ENCODE assay signal across 2 cellular contexts in the genomic region with DNA sequence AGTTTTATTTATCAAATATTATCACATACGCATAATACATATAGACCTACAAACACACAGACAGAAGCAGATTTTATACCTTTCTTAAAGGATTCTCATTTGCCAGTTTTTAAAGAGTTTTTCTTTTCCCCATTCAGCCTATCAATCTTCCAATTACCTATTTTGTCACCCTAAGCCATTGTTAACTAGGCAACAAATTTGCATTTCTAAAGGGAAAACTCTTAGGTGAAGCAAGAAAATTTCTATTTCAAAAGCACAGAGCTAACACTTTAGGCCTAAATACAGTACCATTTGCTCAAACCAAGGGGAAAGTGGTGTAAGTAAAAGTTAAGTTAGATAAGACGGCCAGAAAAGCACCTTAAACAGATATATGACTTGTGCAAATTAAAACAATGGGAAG.
TF ChIP-seq lines count a peak whose summit lies in the region.

No MANE protein-coding gene starts in this region.

TF ChIP-seq in GM23338, 12 proteins besides CTCF, POLR2A, EP300 and RAD21 (continued from another document):
- TF ChIP-seq, protein P1, sequence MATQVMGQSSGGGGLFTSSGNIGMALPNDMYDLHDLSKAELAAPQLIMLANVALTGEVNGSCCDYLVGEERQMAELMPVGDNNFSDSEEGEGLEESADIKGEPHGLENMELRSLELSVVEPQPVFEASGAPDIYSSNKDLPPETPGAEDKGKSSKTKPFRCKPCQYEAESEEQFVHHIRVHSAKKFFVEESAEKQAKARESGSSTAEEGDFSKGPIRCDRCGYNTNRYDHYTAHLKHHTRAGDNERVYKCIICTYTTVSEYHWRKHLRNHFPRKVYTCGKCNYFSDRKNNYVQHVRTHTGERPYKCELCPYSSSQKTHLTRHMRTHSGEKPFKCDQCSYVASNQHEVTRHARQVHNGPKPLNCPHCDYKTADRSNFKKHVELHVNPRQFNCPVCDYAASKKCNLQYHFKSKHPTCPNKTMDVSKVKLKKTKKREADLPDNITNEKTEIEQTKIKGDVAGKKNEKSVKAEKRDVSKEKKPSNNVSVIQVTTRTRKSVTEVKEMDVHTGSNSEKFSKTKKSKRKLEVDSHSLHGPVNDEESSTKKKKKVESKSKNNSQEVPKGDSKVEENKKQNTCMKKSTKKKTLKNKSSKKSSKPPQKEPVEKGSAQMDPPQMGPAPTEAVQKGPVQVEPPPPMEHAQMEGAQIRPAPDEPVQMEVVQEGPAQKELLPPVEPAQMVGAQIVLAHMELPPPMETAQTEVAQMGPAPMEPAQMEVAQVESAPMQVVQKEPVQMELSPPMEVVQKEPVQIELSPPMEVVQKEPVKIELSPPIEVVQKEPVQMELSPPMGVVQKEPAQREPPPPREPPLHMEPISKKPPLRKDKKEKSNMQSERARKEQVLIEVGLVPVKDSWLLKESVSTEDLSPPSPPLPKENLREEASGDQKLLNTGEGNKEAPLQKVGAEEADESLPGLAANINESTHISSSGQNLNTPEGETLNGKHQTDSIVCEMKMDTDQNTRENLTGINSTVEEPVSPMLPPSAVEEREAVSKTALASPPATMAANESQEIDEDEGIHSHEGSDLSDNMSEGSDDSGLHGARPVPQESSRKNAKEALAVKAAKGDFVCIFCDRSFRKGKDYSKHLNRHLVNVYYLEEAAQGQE (IDR thresholded peaks at IDR 0.05; ENCODE audit: unreplicated experiment) = no peak
- TF ChIP-seq ZNF114 (CRISPR knock-in tag; IDR thresholded peaks at IDR 0.05) (no peak), ZNF462 (CRISPR knock-in tag; IDR thresholded peaks at IDR 0.05) (no peak), EZH2 (IDR thresholded peaks at IDR 0.05; ENCODE audit: low read depth, unreplicated experiment) (no peak), STAT1 (IDR thresholded peaks at IDR 0.05; ENCODE audit: unreplicated experiment) (no peak), NANOG (IDR thresholded peaks at IDR 0.05; ENCODE audit: borderline replicate concordance) (no peak), CREB1 (CRISPR knock-in tag; IDR thresholded peaks at IDR 0.05; ENCODE audit: low read depth) (no peak)
- TF ChIP-seq, protein P2, sequence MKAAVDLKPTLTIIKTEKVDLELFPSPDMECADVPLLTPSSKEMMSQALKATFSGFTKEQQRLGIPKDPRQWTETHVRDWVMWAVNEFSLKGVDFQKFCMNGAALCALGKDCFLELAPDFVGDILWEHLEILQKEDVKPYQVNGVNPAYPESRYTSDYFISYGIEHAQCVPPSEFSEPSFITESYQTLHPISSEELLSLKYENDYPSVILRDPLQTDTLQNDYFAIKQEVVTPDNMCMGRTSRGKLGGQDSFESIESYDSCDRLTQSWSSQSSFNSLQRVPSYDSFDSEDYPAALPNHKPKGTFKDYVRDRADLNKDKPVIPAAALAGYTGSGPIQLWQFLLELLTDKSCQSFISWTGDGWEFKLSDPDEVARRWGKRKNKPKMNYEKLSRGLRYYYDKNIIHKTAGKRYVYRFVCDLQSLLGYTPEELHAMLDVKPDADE (IDR thresholded peaks at IDR 0.05) = no peak

TF ChIP-seq in WTC11, 78 proteins besides CTCF, POLR2A, EP300 and RAD21 (continued from another document):
- TF ChIP-seq ERG (CRISPR knock-in tag; IDR thresholded peaks at IDR 0.05) = no peak
- no peak for TF ChIP-seq ARID4B (CRISPR knock-in tag; IDR thresholded peaks at IDR 0.05; ENCODE audit: borderline replicate concordance)
- TF ChIP-seq, protein P3, sequence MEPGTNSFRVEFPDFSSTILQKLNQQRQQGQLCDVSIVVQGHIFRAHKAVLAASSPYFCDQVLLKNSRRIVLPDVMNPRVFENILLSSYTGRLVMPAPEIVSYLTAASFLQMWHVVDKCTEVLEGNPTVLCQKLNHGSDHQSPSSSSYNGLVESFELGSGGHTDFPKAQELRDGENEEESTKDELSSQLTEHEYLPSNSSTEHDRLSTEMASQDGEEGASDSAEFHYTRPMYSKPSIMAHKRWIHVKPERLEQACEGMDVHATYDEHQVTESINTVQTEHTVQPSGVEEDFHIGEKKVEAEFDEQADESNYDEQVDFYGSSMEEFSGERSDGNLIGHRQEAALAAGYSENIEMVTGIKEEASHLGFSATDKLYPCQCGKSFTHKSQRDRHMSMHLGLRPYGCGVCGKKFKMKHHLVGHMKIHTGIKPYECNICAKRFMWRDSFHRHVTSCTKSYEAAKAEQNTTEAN (CRISPR knock-in tag; IDR thresholded peaks at IDR 0.05) = no peak
- TF ChIP-seq CDX4 (CRISPR knock-in tag; IDR thresholded peaks at IDR 0.05; ENCODE audit: borderline replicate concordance) = no peak
- TF ChIP-seq AFF4 (CRISPR knock-in tag; IDR thresholded peaks at IDR 0.05; ENCODE audit: borderline replicate concordance) = no peak
- TF ChIP-seq CBFB (CRISPR knock-in tag; IDR thresholded peaks at IDR 0.05; ENCODE audit: low read depth) = no peak
TF ChIP-seq in WTC11: peak in this region for 0.
